In the genomic region with DNA sequence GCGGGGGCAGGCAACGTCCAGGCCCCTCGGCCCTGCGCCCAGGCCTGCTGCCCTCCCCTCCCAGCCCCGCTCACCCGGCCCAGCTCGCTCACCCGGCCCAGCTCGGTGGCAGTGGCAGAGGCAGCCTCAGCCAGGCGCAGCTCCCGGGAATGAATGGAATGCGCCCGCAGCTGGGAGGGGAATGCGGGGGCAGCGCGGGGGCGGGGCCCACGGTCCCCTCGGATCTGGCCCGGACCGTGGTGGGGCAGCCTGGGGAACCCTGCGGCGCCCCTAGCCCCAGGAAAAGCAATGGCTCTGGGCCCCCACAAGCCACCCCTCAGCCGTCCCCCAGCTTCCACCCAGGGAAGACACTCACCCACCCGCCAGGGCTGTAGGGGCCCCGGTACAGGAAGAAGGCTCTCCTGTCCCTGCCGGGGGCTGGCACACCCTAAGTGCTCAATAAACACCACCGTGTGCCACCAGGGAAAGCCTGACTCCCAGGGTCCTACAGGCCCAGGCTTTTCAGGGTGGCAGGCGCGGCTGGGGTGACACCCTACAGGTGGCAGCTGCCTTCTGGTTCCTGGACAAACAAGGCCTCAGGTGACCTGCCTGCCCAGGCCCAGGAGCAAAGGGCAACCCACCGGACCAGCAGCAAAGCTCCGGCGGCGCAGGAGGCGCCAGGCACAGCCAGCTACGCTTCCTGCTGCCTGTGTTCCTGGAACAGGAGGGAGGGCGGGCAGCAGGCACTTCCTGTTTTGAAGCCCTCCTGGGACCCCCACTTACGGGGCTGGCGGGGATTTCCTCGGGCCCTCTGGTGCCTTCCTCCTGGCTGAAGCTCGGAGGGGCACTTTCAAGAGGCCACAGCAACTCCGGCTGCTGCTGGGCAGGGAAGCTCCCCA, we compare ENCODE assay signal across 8 cellular contexts. TPM values are rescaled to one million over a fixed set of nuclear protein-coding genes. Genes with fewer than 3 reads are reported as not detected.
DNase-seq lines count a peak whose midpoint lies in the region; ATAC-seq, FAIRE-seq and TF ChIP-seq lines count a peak whose summit lies in the region.

No MANE protein-coding gene starts in this region.

- H3K9me3 ChIP-seq in A549, result no peaks in the 10 kb centered on the region
- H3K9me3 ChIP-seq in HUES6 (ENCODE audit: control insufficient read depth, insufficient read depth, low read depth, low read length), result no peaks in the 10 kb centered on the region
- H3K9me3 ChIP-seq in mammary epithelial cell (replicated peaks; ENCODE audit: insufficient read depth, low read length), result no peaks in the 10 kb centered on the region
- H3K9me3 ChIP-seq in suprapubic skin, result no peaks in the 10 kb centered on the region

- ATAC-seq in A549, result peak; percentile 71 to 84
- no peak for ATAC-seq in HG02610 (IDR thresholded peaks at IDR 0.05; ENCODE audit: unreplicated experiment)
- no peak for ATAC-seq in GM18870 (IDR thresholded peaks at IDR 0.05; ENCODE audit: unreplicated experiment)

- intact Hi-C loops in mammary epithelial cell (cut with micrococcal nuclease), result loop anchor here (1.0 kb wide), 2 partner anchors 11 to 12 kb away; no protein-coding TSS in a partner anchor

- TF ChIP-seq EP300 in A549 (IDR thresholded peaks at IDR 0.05) (no peak), suprapubic skin (IDR thresholded peaks at IDR 0.05) (no peak)

- H3K4me1 ChIP-seq in A549 (peaks cover 48% of the 10 kb centered on the region), HUES6 (ENCODE audit: control insufficient read depth, insufficient read depth, low read length) (peaks cover 31% of the 10 kb centered on the region), mammary epithelial cell (ENCODE audit: insufficient read depth, low read length) (peaks cover 49% of the 10 kb centered on the region), suprapubic skin (peaks cover 48% of the 10 kb centered on the region)

- no peak for FAIRE-seq in A549 (lab: Jason Lieb, UNC)

- H3K36me3 ChIP-seq in HUES6 (ENCODE audit: control insufficient read depth, insufficient read depth, low read length) (peaks cover 23% of the 10 kb centered on the region), mammary epithelial cell (ENCODE audit: insufficient read depth, low read length) (peaks cover 13% of the 10 kb centered on the region), suprapubic skin (peaks cover 27% of the 10 kb centered on the region)

- no peak for TF ChIP-seq POLR2A in A549 (IDR thresholded peaks at IDR 0.05; ENCODE audit: low read length)
- no peak for TF ChIP-seq POLR2A in suprapubic skin (IDR thresholded peaks at IDR 0.05)

- CTCF ChIA-PET in A549 (lab: Yijun Ruan, JAX), result interaction anchor here (0.8 to 5.2 kb wide), 11 partner anchors 9 to 327 kb away, joined by 3 to 35 read pairs (median 4); a partner anchor contains a TSS
- CTCF ChIA-PET in mammary epithelial cell (lab: Charles Lee; ENCODE audit: low non-redundant PET), result interaction anchor here (0.6 kb wide), 1 partner anchor 8 kb away, joined by 8 read pairs; no protein-coding TSS in a partner anchor

- TF ChIP-seq CTCF in A549 (IDR thresholded peaks at IDR 0.05) (no peak), mammary epithelial cell (conservative IDR thresholded peaks at IDR 0.05 in 1 of 2, IDR thresholded peaks at IDR 0.05 in 1 of 2; ENCODE audit: extremely low read depth in 1 of 2, insufficient read depth in 1 of 2, low read depth in 1 of 2, low read length in 2 of 2) (no peak), suprapubic skin (IDR thresholded peaks at IDR 0.05) (no peak)

- peaks cover 100% of the 10 kb centered on the region for H3K79me2 ChIP-seq in mammary epithelial cell (ENCODE audit: insufficient read depth, low read length)

- H2AFZ ChIP-seq in mammary epithelial cell (ENCODE audit: low read depth, low read length), result peak overlapping the region; percentile 41

- H3K9ac ChIP-seq in HUES6 (ENCODE audit: low read length), result peak overlapping the region; percentile 71
- H3K9ac ChIP-seq in mammary epithelial cell (ENCODE audit: insufficient read depth, low read length), result no peak overlapping the region

- peak overlapping the region; percentile 92 for H3K4me2 ChIP-seq in A549
- peak overlapping the region; percentile 87 for H3K4me2 ChIP-seq in mammary epithelial cell (ENCODE audit: insufficient read depth, low read depth, low read length)

- 21% methylated on average over 3 of the region's 42 CpGs for WGBS in A549 (ENCODE audit: missing lambda C conversion rate)
- WGBS in mammary epithelial cell (ENCODE audit: low coverage, missing lambda C conversion rate), result 27% methylated on average over 7 of the region's 42 CpGs
- 23% methylated on average over 4 of the region's 42 CpGs for WGBS in suprapubic skin

- no peak for TF ChIP-seq RAD21 in A549 (conservative IDR thresholded peaks at IDR 0.05 in 1 of 2, IDR thresholded peaks at IDR 0.05 in 1 of 2)

- DNase-seq in A549 (ENCODE audit: low read depth in 1 of 2, low spot score in 1 of 2), result peak in 1 of 2 experiments; percentile 62
- DNase-seq in mammary epithelial cell, result peak; percentile 58
- DNase-seq in kidney glomerular epithelial cell (lab: John Stamatoyannopoulos, UW), result peak; percentile 68
- DNase-seq in suprapubic skin (ENCODE audit: low spot score in 2 of 2), result no peak
- DNase-seq in OCI-M1 (lab: John Stamatoyannopoulos, UW), result no peak

- no TSS peak for BruUV-seq in mammary epithelial cell (replicated peaks; lab: Mats Ljungman, UMichigan)

- dilution Hi-C loops in mammary epithelial cell (cut with HindIII; ENCODE audit: low sequenced_read_pairs), result loop anchor here (5.0 kb wide), 1 partner anchor 49 kb away; a partner anchor contains a TSS

- POLR2A ChIA-PET in A549 (lab: Yijun Ruan, JAX), result interaction anchor here (0.6 to 2.4 kb wide), 5 partner anchors 11 to 180 kb away, joined by 3 to 11 read pairs (median 3); no protein-coding TSS in a partner anchor

- H3K27me3 ChIP-seq in HUES6 (ENCODE audit: control insufficient read depth, insufficient read depth, low read length), result no peaks in the 10 kb centered on the region
- no peaks in the 10 kb centered on the region for H3K27me3 ChIP-seq in mammary epithelial cell (ENCODE audit: insufficient read depth, low read length)
- no peaks in the 10 kb centered on the region for H3K27me3 ChIP-seq in suprapubic skin

- H4K20me1 ChIP-seq in mammary epithelial cell (ENCODE audit: insufficient read depth, low read length), result peaks cover 5% of the 10 kb centered on the region

- peak overlapping the region; percentile 92 to 94 for H3K27ac ChIP-seq in A549
- peak overlapping the region; percentile 93 for H3K27ac ChIP-seq in HUES6 (ENCODE audit: low read depth, low read length)
- H3K27ac ChIP-seq in mammary epithelial cell (ENCODE audit: insufficient read depth, low read depth, low read length), result peak overlapping the region; percentile 49
- H3K27ac ChIP-seq in suprapubic skin, result peak overlapping the region; percentile 84

- in situ Hi-C loops in mammary epithelial cell (cut with MboI; ENCODE audit: low sequenced_read_pairs in 2 of 2), result no loop called here

- H3K4me3 ChIP-seq in A549 (peak overlapping the region; percentile 35), HUES6 (ENCODE audit: low read depth, low read length) (peak overlapping the region; percentile 16; the same call in 1 of the 2 replicates), mammary epithelial cell (replicated peaks in 1 of 3; ENCODE audit: insufficient read depth in 1 of 3, low read depth in 2 of 3, low read length in 3 of 3) (peak overlapping the region; percentile 15 to 43 (median 26)), suprapubic skin (peak overlapping the region; percentile 30)

RNA-seq across cellular contexts. Expression of a gene that starts 13.8 kb away (rescaled TPM):
- polyA plus RNA-seq in A549 (2011; rRNA removed) (24.6 and 32.4 TPM in 2 replicates), A549 (2017; fragmentation: RNase III; extraction: RNeasy Plus Mini Kit Qiagen cat#74134 plus additional on column Dnase treatment) (64.4 to 67.2 TPM (median 65.0 TPM) in 3 replicates), mammary epithelial cell (96.4 TPM)
- 42.6 and 58.7 TPM in 2 replicates for polyA plus RNA-seq in A549 (2012; cell fraction: cytosol; rRNA removed)
- polyA plus RNA-seq in A549 (2012; cell fraction: nucleus; rRNA removed), result 186 and 235 TPM in 2 replicates
- 52.7 and 56.9 TPM in 2 replicates for polyA minus RNA-seq in A549 (2011; rRNA and poly(A)+ RNA removed)
- total RNA-seq in mammary epithelial cell (100 to 1,000 TPM; 122 to 240 TPM), suprapubic skin (100 to 1,000 TPM; 117 to 231 (median 192) TPM)
- polyA minus RNA-seq in mammary epithelial cell, result 162 TPM

RNA-seq across cellular contexts. Expression of a gene that starts 23.5 kb away (rescaled TPM):
- 1.6 and 3.0 TPM in 2 replicates for polyA plus RNA-seq in A549 (2011; rRNA removed)
- polyA plus RNA-seq in A549 (2012; cell fraction: cytosol; rRNA removed), result 4.9 and 6.3 TPM in 2 replicates
- 23.4 and 25.4 TPM in 2 replicates for polyA plus RNA-seq in A549 (2012; cell fraction: nucleus; rRNA removed)
- polyA plus RNA-seq in A549 (2017; fragmentation: RNase III; extraction: RNeasy Plus Mini Kit Qiagen cat#74134 plus additional on column Dnase treatment), result 5.5 to 7.4 TPM (median 5.7 TPM) in 3 replicates
- 2.8 and 4.9 TPM in 2 replicates for polyA minus RNA-seq in A549 (2011; rRNA and poly(A)+ RNA removed)
- total RNA-seq in mammary epithelial cell, result 10 to 100 TPM in 1 of 2 donors, 1 to 10 TPM in 1; 9.3 to 10.0 TPM
- 3.4 TPM for polyA plus RNA-seq in mammary epithelial cell
- 4.2 TPM for polyA minus RNA-seq in mammary epithelial cell
- total RNA-seq in suprapubic skin, result 1 to 10 TPM; 3.8 to 5.8 (median 4.5) TPM

RNA-seq across cellular contexts. Expression of a gene that starts 32.2 kb away (rescaled TPM):
- polyA plus RNA-seq in A549 (2011; rRNA removed) (12.5 and 13.5 TPM in 2 replicates), A549 (2017; fragmentation: RNase III; extraction: RNeasy Plus Mini Kit Qiagen cat#74134 plus additional on column Dnase treatment) (24.1 to 26.0 TPM (median 25.8 TPM) in 3 replicates), mammary epithelial cell (5.8 TPM)
- 29.7 and 32.2 TPM in 2 replicates for polyA plus RNA-seq in A549 (2012; cell fraction: cytosol; rRNA removed)
- polyA plus RNA-seq in A549 (2012; cell fraction: nucleus; rRNA removed), result 124 and 133 TPM in 2 replicates
- polyA minus RNA-seq in A549 (2011; rRNA and poly(A)+ RNA removed), result 13.0 and 15.1 TPM in 2 replicates
- total RNA-seq in mammary epithelial cell (10 to 100 TPM; 11.1 to 11.5 TPM), suprapubic skin (1 to 10 TPM; 1.3 to 5.7 (median 3.3) TPM)
- polyA minus RNA-seq in mammary epithelial cell, result 1.1 TPM

RNA-seq across cellular contexts. Expression of a gene that starts 33.1 kb away (rescaled TPM):
- polyA plus RNA-seq in A549 (2011; rRNA removed) (1.6 and 1.7 TPM in 2 replicates), A549 (2017; fragmentation: RNase III; extraction: RNeasy Plus Mini Kit Qiagen cat#74134 plus additional on column Dnase treatment) (1.7 to 2.3 TPM (median 1.9 TPM) in 3 replicates), mammary epithelial cell (1.2 TPM)
- polyA plus RNA-seq in A549 (2012; cell fraction: cytosol; rRNA removed), result 1.3 and 2.1 TPM in 2 replicates
- 13.3 and 14.5 TPM in 2 replicates for polyA plus RNA-seq in A549 (2012; cell fraction: nucleus; rRNA removed)
- polyA minus RNA-seq in A549 (2011; rRNA and poly(A)+ RNA removed), result 1.0 and 1.4 TPM in 2 replicates
- total RNA-seq in mammary epithelial cell (1 to 10 TPM; 2.0 to 3.4 TPM), suprapubic skin (1 to 10 TPM; 3.3 to 5.4 (median 3.4) TPM)
- 9.9 TPM for polyA minus RNA-seq in mammary epithelial cell

RNA-seq across cellular contexts. Expression of a gene that starts 42.6 kb away (rescaled TPM):
- 2.4 and 2.5 TPM in 2 replicates for polyA plus RNA-seq in A549 (2011; rRNA removed)
- 5.3 and 8.2 TPM in 2 replicates for polyA plus RNA-seq in A549 (2012; cell fraction: cytosol; rRNA removed)
- 67.3 and 101 TPM in 2 replicates for polyA plus RNA-seq in A549 (2012; cell fraction: nucleus; rRNA removed)
- 10.1 to 14.0 TPM (median 12.0 TPM) in 3 replicates for polyA plus RNA-seq in A549 (2017; fragmentation: RNase III; extraction: RNeasy Plus Mini Kit Qiagen cat#74134 plus additional on column Dnase treatment)
- 1.8 and 3.1 TPM in 2 replicates for polyA minus RNA-seq in A549 (2011; rRNA and poly(A)+ RNA removed)
- 10 to 100 TPM; 10.7 to 23.6 TPM for total RNA-seq in mammary epithelial cell
- polyA plus RNA-seq in mammary epithelial cell, result 8.9 TPM
- 2.7 TPM for polyA minus RNA-seq in mammary epithelial cell
- total RNA-seq in suprapubic skin, result 10 to 100 TPM; 43.1 to 93.7 (median 56.2) TPM

Comparison
In these comparisons a context has a peak if more than half of its experiments do, and no peak if none do; other contexts are left out.
1. ATAC-seq: peak in A549 (2 of 2); none in HG02610 (single experiment) and GM18870 (single experiment).
2. DNase-seq: peak in mammary epithelial cell (single experiment) and kidney glomerular epithelial cell (single experiment); none in suprapubic skin (0 of 2) and OCI-M1 (single experiment).
3. Peak in every context shown above with its lines, with median percentiles within 50 percentile points of each other: H3K27ac ChIP-seq and H3K4me3 ChIP-seq.